Comparison of ENCODE assay signal across 8 cellular contexts in the genomic region with DNA sequence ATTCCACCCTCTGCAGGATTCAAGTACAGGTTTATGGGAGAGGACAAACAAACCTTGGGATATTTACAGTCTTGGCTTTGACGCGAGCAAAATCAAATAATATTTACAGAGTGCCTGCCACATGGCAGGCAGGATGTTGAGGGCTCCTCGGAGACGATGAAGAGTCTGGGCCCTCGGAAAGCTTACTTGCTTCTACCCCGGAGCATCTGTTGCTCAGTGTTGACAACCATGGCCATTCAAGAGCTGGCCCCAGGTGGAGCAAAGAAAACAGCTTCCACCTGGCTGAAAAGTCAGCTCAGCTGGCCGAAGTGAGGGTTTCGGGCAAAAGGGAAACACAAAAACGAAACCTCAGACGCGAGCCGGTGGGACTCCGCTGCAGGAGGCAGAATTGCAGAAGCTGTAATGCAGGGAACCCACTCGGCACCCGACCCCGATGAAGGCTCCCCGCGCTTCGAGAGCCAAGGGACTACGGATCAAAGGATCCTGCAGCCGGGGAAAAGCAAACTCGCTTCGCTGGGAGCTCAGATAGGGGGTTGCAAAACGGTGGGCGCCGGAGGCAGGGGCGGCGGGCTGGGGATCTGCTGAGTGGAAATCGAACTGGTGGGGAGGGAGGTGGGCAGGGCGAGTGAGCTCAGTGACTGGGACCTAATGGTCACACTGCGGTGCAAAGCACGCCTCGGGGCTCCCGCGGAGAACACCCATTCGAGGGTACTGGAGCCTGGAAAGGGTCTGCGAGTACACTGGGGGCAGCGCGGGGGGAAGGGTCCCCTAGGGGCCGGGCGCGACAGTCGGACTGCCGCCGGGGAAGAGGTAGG. TPM values are rescaled to one million over a fixed set of nuclear protein-coding genes. Genes with fewer than 3 reads are reported as not detected.
DNase-seq lines count a peak whose midpoint lies in the region; FAIRE-seq and TF ChIP-seq lines count a peak whose summit lies in the region.

No MANE protein-coding gene starts in this region.

- peaks cover 38% of the 10 kb centered on the region for H3K4me1 ChIP-seq in muscle layer of colon (ENCODE audit: insufficient read depth, low read length)
- peaks cover 0 to 43% (median 23%) of the 10 kb centered on the region in 5 donors for H3K4me1 ChIP-seq in subcutaneous abdominal adipose tissue (ENCODE audit: control insufficient read depth in 5 of 5, insufficient read depth in 5 of 5, low read length in 5 of 5)

- H3K27me3 ChIP-seq in muscle layer of colon (ENCODE audit: control insufficient read depth in 1 of 2, insufficient read depth in 2 of 2, low read length in 2 of 2) (no peaks in the 10 kb centered on the region), subcutaneous abdominal adipose tissue (ENCODE audit: control insufficient read depth in 5 of 5, insufficient read depth in 4 of 5, low read length in 5 of 5) (no peaks in the 10 kb centered on the region)

- H3K9me3 ChIP-seq in muscle layer of colon (ENCODE audit: low read length), result no peaks in the 10 kb centered on the region
- H3K9me3 ChIP-seq in subcutaneous abdominal adipose tissue (ENCODE audit: control insufficient read depth in 5 of 5, low read length in 5 of 5), result peaks cover 0 to 5% (median 0%) of the 10 kb centered on the region in 5 donors

- peak; percentile 90 for FAIRE-seq in GM12891 (lab: Jason Lieb, UNC)

- DNase-seq in GM12891 (ENCODE audit: insufficient read length, low spot score), result peak; percentile 23
- DNase-seq in HFF-Myc (ENCODE audit: extremely low read depth, low read depth), result no peak
- peak; percentile 44 for DNase-seq in NCI-H2029 treated with DMSO at 0.1 percent for 48 hours (lab: John Stamatoyannopoulos, UW)
- peak; percentile 46 for DNase-seq in activated CD8-positive, alpha-beta memory T cell treated with anti-CD3 and anti-CD28 coated beads, Interleukin-2, amount 50 U/mL, for 4 hours
- DNase-seq in epithelial cell of proximal tubule (ENCODE audit: low read depth), result no peak
- DNase-seq in NCI-H128 (lab: John Stamatoyannopoulos, UW; ENCODE audit: unreplicated experiment), result no peak

- H3K36me3 ChIP-seq in muscle layer of colon (ENCODE audit: insufficient read depth, low read length), result no peaks in the 10 kb centered on the region
- no peaks in the 10 kb centered on the region for H3K36me3 ChIP-seq in subcutaneous abdominal adipose tissue (ENCODE audit: control insufficient read depth in 5 of 5, insufficient read depth in 5 of 5, low read length in 5 of 5)

- H3K4me3 ChIP-seq in HFF-Myc (replicated peaks; ENCODE audit: low read depth, low read length), result peak overlapping the region; percentile 51
- peak overlapping the region; percentile 77 for H3K4me3 ChIP-seq in epithelial cell of proximal tubule (ENCODE audit: low read depth, low read length)
- H3K4me3 ChIP-seq in muscle layer of colon (ENCODE audit: low read depth in 1 of 2, low read length in 2 of 2), result peak overlapping the region; percentile 63 to 77
- H3K4me3 ChIP-seq in subcutaneous abdominal adipose tissue (ENCODE audit: low read depth in 1 of 5, low read length in 5 of 5), result peak overlapping the region; percentile 87 to 98 (median 92)

- H3K27ac ChIP-seq in muscle layer of colon (ENCODE audit: low read depth, low read length) (peak overlapping the region; percentile 71), subcutaneous abdominal adipose tissue (ENCODE audit: low read depth, low read length) (peak overlapping the region; percentile 39)

- peak overlapping the region; percentile 39 for H3K9ac ChIP-seq in muscle layer of colon (ENCODE audit: low read length)
- H3K9ac ChIP-seq in subcutaneous abdominal adipose tissue (ENCODE audit: low read length in 5 of 5), result peak overlapping the region; percentile 59 to 76 (median 65)

- TF ChIP-seq POLR2A in GM12891 (IDR thresholded peaks at IDR 0.05; ENCODE audit: low read depth, low read length), result no peak

- TF ChIP-seq CTCF in HFF-Myc (IDR thresholded peaks at IDR 0.05; ENCODE audit: low read depth, low read length, missing control alignments), result no peak
- TF ChIP-seq CTCF in epithelial cell of proximal tubule (conservative IDR thresholded peaks at IDR 0.05; ENCODE audit: low read depth, low read length), result no peak

TF ChIP-seq in GM12891, 5 proteins besides CTCF, POLR2A, EP300 and RAD21:
- no peak for TF ChIP-seq TAF1 (IDR thresholded peaks at IDR 0.05; ENCODE audit: low read depth, low read length)
- TF ChIP-seq POU2F2 (IDR thresholded peaks at IDR 0.05; ENCODE audit: low read depth, low read length), result no peak
- no peak for TF ChIP-seq PAX5 (IDR thresholded peaks at IDR 0.05; ENCODE audit: insufficient read depth, low read length, severe bottlenecking)
- no peak for TF ChIP-seq SPI1 (IDR thresholded peaks at IDR 0.05; ENCODE audit: low read depth, low read length)
- no peak for TF ChIP-seq POLR2AphosphoS5 (IDR thresholded peaks at IDR 0.05; ENCODE audit: low read depth, low read length)

RNA-seq across cellular contexts. Expression of a gene that starts 0.8 kb away (rescaled TPM):
- polyA plus RNA-seq in GM12891 (2012; ENCODE audit: low read depth, missing spikeins), result 13.4 TPM
- total RNA-seq in epithelial cell of proximal tubule, result 2.9 and 4.3 TPM in 2 replicates

Comparison
In these comparisons a context has a peak if more than half of its experiments do, and no peak if none do; other contexts are left out.
1. DNase-seq: peak in GM12891 (single experiment), NCI-H2029 treated with DMSO at 0.1 percent for 48 hours (single experiment) and activated CD8-positive, alpha-beta memory T cell treated with anti-CD3 and anti-CD28 coated beads, Interleukin-2, amount 50 U/mL, for 4 hours (single experiment); none in HFF-Myc (single experiment), epithelial cell of proximal tubule (single experiment) and NCI-H128 (single experiment).
2. Peak in every context shown above with its lines, with median percentiles within 50 percentile points of each other: H3K4me3 ChIP-seq.